1 cellular context compared by ENCODE assay signal in the genomic region with DNA sequence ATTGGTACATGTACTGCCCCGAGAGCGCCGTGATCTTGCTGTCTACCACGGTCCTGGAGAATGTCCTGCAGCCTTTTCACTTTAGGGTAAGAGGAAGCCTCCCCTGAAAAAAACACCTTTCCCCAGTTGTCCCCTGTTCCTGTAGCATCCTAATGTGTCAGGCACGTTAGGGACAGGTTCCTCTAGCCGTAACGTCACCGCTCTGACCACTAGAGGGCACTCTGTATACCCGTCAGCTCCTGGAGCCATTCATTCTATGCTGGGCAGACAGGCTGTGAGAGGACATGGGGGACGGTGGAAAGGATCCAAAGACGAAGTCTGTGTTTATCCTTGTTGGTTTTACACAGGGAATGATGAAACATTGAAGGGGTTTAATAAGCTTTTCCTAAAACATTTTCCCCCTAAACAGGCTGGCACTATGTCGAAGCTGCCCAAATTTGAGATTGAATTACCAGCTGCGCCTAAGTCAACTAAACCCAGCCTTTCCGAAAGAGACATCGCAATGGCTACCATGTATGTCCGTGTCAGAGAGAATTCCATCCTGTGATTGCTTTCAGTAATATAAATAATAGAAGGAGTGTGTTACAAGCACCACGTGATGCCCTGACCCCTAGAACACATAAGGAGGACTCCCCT.
TF ChIP-seq lines count a peak whose summit lies in the region.

No MANE protein-coding gene starts in this region.

TF ChIP-seq in HepG2, 621 proteins besides CTCF, POLR2A, EP300 and RAD21 (continued from another document):
- TF ChIP-seq, protein P1, sequence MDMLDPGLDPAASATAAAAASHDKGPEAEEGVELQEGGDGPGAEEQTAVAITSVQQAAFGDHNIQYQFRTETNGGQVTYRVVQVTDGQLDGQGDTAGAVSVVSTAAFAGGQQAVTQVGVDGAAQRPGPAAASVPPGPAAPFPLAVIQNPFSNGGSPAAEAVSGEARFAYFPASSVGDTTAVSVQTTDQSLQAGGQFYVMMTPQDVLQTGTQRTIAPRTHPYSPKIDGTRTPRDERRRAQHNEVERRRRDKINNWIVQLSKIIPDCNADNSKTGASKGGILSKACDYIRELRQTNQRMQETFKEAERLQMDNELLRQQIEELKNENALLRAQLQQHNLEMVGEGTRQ (IDR thresholded peaks at IDR 0.05; ENCODE audit: low read depth, low read length), result no peak
- TF ChIP-seq, protein P1 (CRISPR knock-in tag; IDR thresholded peaks at IDR 0.05; ENCODE audit: borderline replicate concordance), result no peak
- peak; percentile 51; the same call in 1 of the 2 replicates for TF ChIP-seq MEIS1 (CRISPR knock-in tag; IDR thresholded peaks at IDR 0.05; ENCODE audit: borderline replicate concordance)
- peak; percentile 84 for TF ChIP-seq SMC3 (IDR thresholded peaks at IDR 0.05; ENCODE audit: low read length)
- TF ChIP-seq CEBPG (CRISPR knock-in tag; IDR thresholded peaks at IDR 0.05), result 0 out of 2 replicates have a peak, but pooled peaks have one; percentile 7
- TF ChIP-seq ZSCAN12 (CRISPR knock-in tag; IDR thresholded peaks at IDR 0.05), result no peak
